2 cellular contexts compared by ENCODE assay signal in genomic region chr4:69116645-69117321, GRCh38.
TF ChIP-seq lines count a peak whose summit lies in the region.

No MANE protein-coding gene starts in this region.

TF ChIP-seq in SK-N-SH, 30 proteins besides CTCF, POLR2A, EP300 and RAD21 (continued from another document):
- TF ChIP-seq NFIC (IDR thresholded peaks at IDR 0.05; ENCODE audit: borderline replicate concordance) (no peak), YY1 (IDR thresholded peaks at IDR 0.05; ENCODE audit: low read depth) (no peak), NRF1 (IDR thresholded peaks at IDR 0.05; ENCODE audit: low read depth, low read length) (no peak), MXI1 (IDR thresholded peaks at IDR 0.05; ENCODE audit: low read depth, low read length) (no peak), RFX5 (IDR thresholded peaks at IDR 0.05; ENCODE audit: low read length) (no peak), USF1 (IDR thresholded peaks at IDR 0.05; ENCODE audit: borderline replicate concordance, low read depth) (no peak), RXRA (IDR thresholded peaks at IDR 0.05; ENCODE audit: borderline replicate concordance, low read depth) (no peak), EZH2phosphoT487 (IDR thresholded peaks at IDR 0.05; ENCODE audit: borderline replicate concordance, low read depth) (no peak)

TF ChIP-seq in SK-N-SH treated with all-trans-retinoic acid at 6 μM for 48 hours, 23 proteins besides CTCF, POLR2A, EP300 and RAD21 (continued from another document):
- TF ChIP-seq, protein P1, sequence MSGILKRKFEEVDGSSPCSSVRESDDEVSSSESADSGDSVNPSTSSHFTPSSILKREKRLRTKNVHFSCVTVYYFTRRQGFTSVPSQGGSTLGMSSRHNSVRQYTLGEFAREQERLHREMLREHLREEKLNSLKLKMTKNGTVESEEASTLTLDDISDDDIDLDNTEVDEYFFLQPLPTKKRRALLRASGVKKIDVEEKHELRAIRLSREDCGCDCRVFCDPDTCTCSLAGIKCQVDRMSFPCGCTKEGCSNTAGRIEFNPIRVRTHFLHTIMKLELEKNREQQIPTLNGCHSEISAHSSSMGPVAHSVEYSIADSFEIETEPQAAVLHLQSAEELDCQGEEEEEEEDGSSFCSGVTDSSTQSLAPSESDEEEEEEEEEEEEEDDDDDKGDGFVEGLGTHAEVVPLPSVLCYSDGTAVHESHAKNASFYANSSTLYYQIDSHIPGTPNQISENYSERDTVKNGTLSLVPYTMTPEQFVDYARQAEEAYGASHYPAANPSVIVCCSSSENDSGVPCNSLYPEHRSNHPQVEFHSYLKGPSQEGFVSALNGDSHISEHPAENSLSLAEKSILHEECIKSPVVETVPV (CRISPR knock-in tag; IDR thresholded peaks at IDR 0.05), result no peak
